In the genomic region with DNA sequence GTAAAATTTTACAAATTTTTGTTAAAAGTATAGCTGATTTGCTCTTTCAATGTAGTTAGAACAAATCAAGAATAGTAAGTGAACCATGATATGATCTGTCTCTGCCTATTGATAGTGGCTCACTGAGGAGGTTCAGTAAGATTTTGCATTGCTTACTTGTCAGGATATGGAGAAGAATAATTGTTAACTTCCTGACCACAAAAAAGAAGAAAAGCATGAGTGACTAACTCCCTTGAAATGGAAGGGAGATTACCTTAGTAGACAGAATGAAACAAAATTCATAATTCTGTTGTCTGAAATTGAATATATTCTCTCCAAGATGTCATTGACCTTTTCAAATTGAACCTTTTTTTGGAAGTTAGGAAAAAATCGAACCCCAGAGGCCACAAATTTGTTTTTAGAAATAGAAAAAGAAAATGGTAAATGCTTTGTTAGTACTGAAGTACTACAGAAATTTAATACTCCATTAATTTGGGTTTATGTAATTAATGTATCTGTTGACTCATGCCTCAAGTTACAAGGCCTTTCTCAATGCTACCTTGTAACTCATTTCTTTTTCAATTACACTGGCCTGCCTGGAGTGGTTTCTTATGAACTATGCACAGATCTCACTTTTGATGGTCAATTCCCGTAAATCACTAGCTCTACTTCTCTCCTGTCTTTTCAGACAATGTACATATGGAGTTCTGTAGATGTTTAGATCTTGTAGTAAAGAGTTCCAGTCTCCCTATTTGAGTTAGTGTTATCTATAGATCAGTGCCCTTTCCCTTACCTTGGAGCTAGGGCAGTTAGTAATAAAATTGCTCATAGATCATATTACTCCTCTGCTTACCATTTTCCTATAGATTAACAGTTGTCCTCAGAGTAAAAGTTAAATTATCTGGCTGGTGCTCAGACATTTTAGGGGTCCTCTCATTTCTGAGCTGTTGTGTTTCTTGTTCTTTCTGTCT, we compare ENCODE assay signal across 18 cellular contexts.
DNase-seq lines count a peak whose midpoint lies in the region; ATAC-seq and TF ChIP-seq lines count a peak whose summit lies in the region.
"Had no signal": no experiment of that assay in that cellular context is flagged by ENCODE, and none has a peak within 500 bp of the region (broad histone marks: within the 10 kb centered on the region; RNA-seq: fewer than 3 reads in every experiment).

No MANE protein-coding gene starts in this region.

- TF ChIP-seq CTCF in PC-3 (conservative IDR thresholded peaks at IDR 0.05; ENCODE audit: low read depth, low read length) (no peak), cardiac fibroblast (IDR thresholded peaks at IDR 0.05; ENCODE audit: low read depth, low read length) (no peak)

- ATAC-seq in PC-3 (peak; percentile 73), HG03025 (IDR thresholded peaks at IDR 0.05; ENCODE audit: low FRiP score, unreplicated experiment) (no peak)
- ATAC-seq: activated CD8-positive, alpha-beta T cell treated with anti-CD3 and anti-CD28 coated beads for 36 hours; T-helper 17 cell had no signal

- H3K79me2 ChIP-seq in PC-3 (ENCODE audit: low read length): no peaks in the 10 kb centered on the region

- H3K27ac ChIP-seq in PC-3 (ENCODE audit: low read length): peak overlapping the region; percentile 91
- H3K27ac ChIP-seq: testis, WERI-Rb-1 had no signal

- H3K36me3 ChIP-seq in PC-3 (ENCODE audit: low read depth, low read length): no peaks in the 10 kb centered on the region
- H3K36me3 ChIP-seq: WERI-Rb-1 had no signal

- DNase-seq in HCEC 1CT (peak; percentile 26), PC-3 (peak; percentile 71), cardiac fibroblast (ENCODE audit: low read depth in 2 of 2) (peak; percentile 2 to 43), renal cortical epithelial cell (ENCODE audit: low read depth) (peak; percentile 76), NAMALWA (ENCODE audit: low spot score) (no peak), AML-193 (lab: John Stamatoyannopoulos, UW) (no peak)
- DNase-seq: activated CD8-positive, alpha-beta T cell treated with anti-CD3 and anti-CD28 coated beads for 36 hours; activated T-cell treated with anti-CD3 and anti-CD28 coated beads, Interleukin-2, amount 50 U/mL, for 48 hours; caudate nucleus; GF-D8; kidney; midbrain; NCI-H446; SHP77; T-helper 17 cell; testis; WERI-Rb-1 had no signal

- H4K20me1 ChIP-seq in PC-3 (ENCODE audit: low read length): no peaks in the 10 kb centered on the region

- H2AFZ ChIP-seq in PC-3 (ENCODE audit: low read length): peak overlapping the region; percentile 49

- CTCF ChIA-PET in PC-3 (lab: Charles Lee): no interaction called here

- peak overlapping the region; percentile 80 for H3K4me2 ChIP-seq in PC-3 (ENCODE audit: low read length)

- POLR2A ChIA-PET in PC-3 (lab: Charles Lee; ENCODE audit: unreplicated experiment): no interaction called here

- no TSS peak for BruUV-seq in PC-3 (replicated peaks; lab: Mats Ljungman, UMichigan)

- H3K4me3 ChIP-seq in PC-3 (ENCODE audit: low read length) (peak overlapping the region; percentile 48), cardiac fibroblast (replicated peaks in 1 of 2; ENCODE audit: low read depth in 2 of 2, low read length in 2 of 2) (no peak overlapping the region)
- H3K4me3 ChIP-seq: testis had no signal

- no peaks in the 10 kb centered on the region for H3K9me2 ChIP-seq in PC-3 (replicated peaks; ENCODE audit: low read length)

- H3F3A ChIP-seq in PC-3 (ENCODE audit: low read length, unreplicated experiment): no peaks in the 10 kb centered on the region

- intact Hi-C loops in PC-3 (cut with micrococcal nuclease): loop anchor here (5.0 kb wide), 1 partner anchor 40 kb away; no protein-coding TSS in a partner anchor

- H3K4me1 ChIP-seq in PC-3 (ENCODE audit: insufficient read depth, low read length): peaks cover 44% of the 10 kb centered on the region
- H3K4me1 ChIP-seq: testis had no signal

- no peaks in the 10 kb centered on the region for H3K9me3 ChIP-seq in PC-3 (ENCODE audit: low read length)
- H3K9me3 ChIP-seq: testis had no signal

- H3K27me3 ChIP-seq in PC-3 (ENCODE audit: low read length): no peaks in the 10 kb centered on the region
- H3K27me3 ChIP-seq: testis had no signal

- peak overlapping the region; percentile 62 for H3K9ac ChIP-seq in PC-3 (ENCODE audit: low read length)

Comparison
In these comparisons a context has a peak if more than half of its experiments do, and no peak if none do; other contexts are left out.
1. DNase-seq: peak in HCEC 1CT (single experiment), PC-3 (single experiment), cardiac fibroblast (2 of 2) and renal cortical epithelial cell (single experiment); none in NAMALWA (single experiment) and AML-193 (0 of 2).